ENCODE assay signal across 5 cellular contexts in genomic region chr12:85669911-85670310, GRCh38.
"Had no signal": no experiment of that assay in that cellular context is flagged by ENCODE, and none has a peak within 500 bp of the region (broad histone marks: within the 10 kb centered on the region; RNA-seq: fewer than 3 reads in every experiment).

No MANE protein-coding gene starts in this region.

- H3K27ac Mint-ChIP-seq: IgD-negative memory B cell had no signal

- ATAC-seq: HepG2, K562 had no signal

- H3K27ac ChIP-seq: HL-60 had no signal

- H3K36me3 Mint-ChIP-seq: IgD-negative memory B cell had no signal

- H3K4me3 Mint-ChIP-seq: IgD-negative memory B cell had no signal

- DNase-seq: IMR-90 had no signal

- H3K4me3 ChIP-seq: K562 had no signal

- H3K27me3 Mint-ChIP-seq: IgD-negative memory B cell had no signal

- H3K4me1 Mint-ChIP-seq: IgD-negative memory B cell had no signal
